ENCODE assay signal across 8 cellular contexts in the genomic region with DNA sequence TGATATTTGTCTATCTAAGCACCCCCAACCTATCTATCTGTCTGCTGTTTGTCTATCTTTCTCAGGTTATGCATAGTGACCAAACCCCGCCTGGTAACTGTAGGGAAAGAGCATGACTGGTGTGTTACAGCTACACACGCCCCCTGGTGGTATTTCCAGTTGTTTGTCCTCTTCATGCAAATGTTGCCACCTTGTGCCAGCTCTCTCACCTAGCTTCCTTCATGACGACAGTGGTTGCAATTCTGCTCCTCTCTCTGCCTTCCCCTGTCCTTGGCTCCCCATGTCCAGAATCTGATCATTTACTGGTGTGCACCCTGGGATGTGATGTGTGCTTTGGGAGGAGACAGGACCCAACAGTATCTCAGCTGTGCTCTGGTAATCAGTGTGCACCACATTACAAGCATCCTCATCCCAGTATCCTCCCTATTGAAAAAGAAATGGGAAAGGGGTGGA. TPM values are rescaled to one million over a fixed set of nuclear protein-coding genes. Genes with fewer than 3 reads are reported as not detected.
DNase-seq lines count a peak whose midpoint lies in the region; ATAC-seq and TF ChIP-seq lines count a peak whose summit lies in the region.

No MANE protein-coding gene starts in this region.

- ATAC-seq in HG02884 (IDR thresholded peaks at IDR 0.05; ENCODE audit: unreplicated experiment) = peak; percentile 73
- ATAC-seq in foreskin keratinocyte = peak; percentile 77
- ATAC-seq in HG02571 (IDR thresholded peaks at IDR 0.05; ENCODE audit: unreplicated experiment) = no peak

- H3K4me1 ChIP-seq in OCI-LY7 (ENCODE audit: insufficient read depth, low read length, poor library complexity, severe bottlenecking) (peaks cover 44% of the 10 kb centered on the region), foreskin keratinocyte (no peaks in the 10 kb centered on the region), sigmoid colon (peaks cover 0 to 69% (median 38%) of the 10 kb centered on the region in 4 donors)

- no peak for TF ChIP-seq POLR2A in sigmoid colon (IDR thresholded peaks at IDR 0.05)

- CTCF ChIA-PET in OCI-LY7 (lab: Charles Lee; ENCODE audit: unreplicated experiment) = interaction anchor here (0.8 to 0.9 kb wide), 4 partner anchors 8 to 236 kb away, joined by 3 to 5 read pairs (median 4); partner anchors contain the start of gene INKA2

- no peaks in the 10 kb centered on the region for H3K9me3 ChIP-seq in OCI-LY7 (ENCODE audit: low read length)
- H3K9me3 ChIP-seq in sigmoid colon = no peaks in the 10 kb centered on the region

- no peak for TF ChIP-seq EP300 in sigmoid colon (IDR thresholded peaks at IDR 0.05)

- no peak overlapping the region for H2AFZ ChIP-seq in OCI-LY7 (ENCODE audit: low read length)

- no peak overlapping the region for H3K4me3 ChIP-seq in OCI-LY7 (ENCODE audit: low read depth, low read length, poor library complexity, severe bottlenecking)
- no peak overlapping the region for H3K4me3 ChIP-seq in sigmoid colon

- H4K20me1 ChIP-seq in OCI-LY7 (ENCODE audit: insufficient read depth, low read length) = no peaks in the 10 kb centered on the region

- BruUV-seq in OCI-LY7 (replicated peaks; lab: Mats Ljungman, UMichigan) = no TSS peak

- no peaks in the 10 kb centered on the region for H3K79me2 ChIP-seq in OCI-LY7 (ENCODE audit: insufficient read depth, low read depth, low read length)

- H3K36me3 ChIP-seq in OCI-LY7 (ENCODE audit: insufficient read depth, low read length) (no peaks in the 10 kb centered on the region), sigmoid colon (no peaks in the 10 kb centered on the region)

- no peaks in the 10 kb centered on the region for H3K9me2 ChIP-seq in OCI-LY7 (ENCODE audit: insufficient read depth, low read length)

- DNase-seq in DMS 273 (lab: John Stamatoyannopoulos, UW; ENCODE audit: unreplicated experiment) = peak; percentile 84
- peak; percentile 83 for DNase-seq in OCI-LY7 (ENCODE audit: low spot score)
- peak; percentile 56 for DNase-seq in activated T-cell treated with anti-CD3 and anti-CD28 coated beads for 4 hours
- DNase-seq in foreskin keratinocyte = peak in 1 of 2 donors; percentile 68
- DNase-seq in sigmoid colon = no peak
- DNase-seq in C1 segment of cervical spinal cord (lab: John Stamatoyannopoulos, UW) = no peak

- intact Hi-C loops in OCI-LY7 (cut with micrococcal nuclease; ENCODE audit: unreplicated experiment) (no loop called here), sigmoid colon (cut with DNase I) (loop anchor here (5.0 kb wide), 1 partner anchor 135 kb away; no protein-coding TSS in a partner anchor)

- TF ChIP-seq CTCF in OCI-LY7 (conservative IDR thresholded peaks at IDR 0.05; ENCODE audit: low read length) = peak; percentile 82
- peak; percentile 97 for TF ChIP-seq CTCF in foreskin keratinocyte (conservative IDR thresholded peaks at IDR 0.05)
- peak in 3 of 4 experiments; percentile 42 to 48 (median 42) for TF ChIP-seq CTCF in sigmoid colon (IDR thresholded peaks at IDR 0.05)

- no peak overlapping the region for H3K4me2 ChIP-seq in OCI-LY7 (ENCODE audit: low read length)

- no peaks in the 10 kb centered on the region for H3K27me3 ChIP-seq in foreskin keratinocyte
- H3K27me3 ChIP-seq in sigmoid colon = no peaks in the 10 kb centered on the region

- 12 to 35% methylated on average over 3 of the region's 3 CpGs for WGBS in sigmoid colon, 2 donors

- POLR2A ChIA-PET in OCI-LY7 (lab: Charles Lee) = interaction anchor here (0.7 to 1.6 kb wide), 3 partner anchors 9 to 302 kb away, joined by 3 to 9 read pairs (median 3); partner anchors contain the start of gene INKA2

- H3K27ac ChIP-seq in OCI-LY7 (ENCODE audit: low read depth, low read length, poor library complexity, severe bottlenecking) (no peak overlapping the region), foreskin keratinocyte (no peak overlapping the region), sigmoid colon (peak overlapping the region in 2 of 4 donors; percentile 75 to 77)

RNA-seq across cellular contexts. Expression of gene INKA2, which starts 8.1 kb away (rescaled TPM):
- total RNA-seq in OCI-LY7 (2014; rRNA removed; shearing (Covaris generic)) = 3.9 and 4.1 TPM in 2 replicates
- total RNA-seq in OCI-LY7 (2022) (10.8 and 12.2 TPM in 2 replicates), foreskin keratinocyte (2.9 and 3.2 TPM in 2 replicates), sigmoid colon (1 to 10 TPM; 2.8 to 5.4 (median 4.4) TPM)
- polyA plus RNA-seq in foreskin keratinocyte (2.0 and 2.4 TPM in 2 replicates), sigmoid colon (1 to 10 TPM; 1.2 to 3.0 (median 2.1) TPM)

RNA-seq across cellular contexts. Expression of gene DDX20, which starts 8.4 kb away (rescaled TPM):
- 28.8 and 32.9 TPM in 2 replicates for total RNA-seq in OCI-LY7 (2014; rRNA removed; shearing (Covaris generic))
- total RNA-seq in OCI-LY7 (2022) (23.0 and 30.0 TPM in 2 replicates), foreskin keratinocyte (17.2 and 19.0 TPM in 2 replicates), sigmoid colon (10 to 100 TPM; 18.7 to 30.9 (median 22.9) TPM)
- polyA plus RNA-seq in foreskin keratinocyte (6.8 and 8.2 TPM in 2 replicates), sigmoid colon (1 to 10 TPM; 2.3 to 6.1 (median 2.4) TPM)

Comparison
In these comparisons a context has a peak if more than half of its experiments do, and no peak if none do; other contexts are left out.
1. DNase-seq: peak in DMS 273 (single experiment), OCI-LY7 (single experiment) and activated T-cell treated with anti-CD3 and anti-CD28 coated beads for 4 hours (single experiment); none in sigmoid colon (single experiment) and C1 segment of cervical spinal cord (0 of 14).
2. CTCF ChIP-seq: peak in every context shown above with its lines; median percentile 97 in foreskin keratinocyte; 82 in OCI-LY7; 42 in sigmoid colon.